Comparison of ENCODE assay signal across 11 cellular contexts in genomic region chr1:100924212-100924611, GRCh38. TPM values are rescaled to one million over a fixed set of nuclear protein-coding genes. Genes with fewer than 3 reads are reported as not detected.
A peak's percentile ranks its signal among the peaks of the same experiment; 100 is the strongest.
DNase-seq lines count a peak whose midpoint lies in the region; ATAC-seq and TF ChIP-seq lines count a peak whose summit lies in the region.
"Had no signal": no experiment of that assay in that cellular context is flagged by ENCODE, and none has a peak within 500 bp of the region (broad histone marks: within the 10 kb centered on the region; RNA-seq: fewer than 3 reads in every experiment).

No MANE protein-coding gene starts in this region.

- no peaks in the 10 kb centered on the region for H3K27me3 Mint-ChIP-seq in activated T-cell treated with anti-CD3 and anti-CD28 coated beads, Interleukin-2, amount 50 U/mL, for 24 hours

- H3K36me3 Mint-ChIP-seq in activated T-cell treated with anti-CD3 and anti-CD28 coated beads, Interleukin-2, amount 50 U/mL, for 24 hours (ENCODE audit: low read depth) = peaks cover 33% of the 10 kb centered on the region

- no peak overlapping the region for H3K27ac ChIP-seq in fibroblast of lung (ENCODE audit: insufficient read depth, low read length)

- H3K27me3 ChIP-seq in fibroblast of lung (ENCODE audit: control insufficient read depth, insufficient read depth, low read length) = no peaks in the 10 kb centered on the region

- H3K9me3 Mint-ChIP-seq in activated T-cell treated with anti-CD3 and anti-CD28 coated beads, Interleukin-2, amount 50 U/mL, for 24 hours = peaks cover 11% of the 10 kb centered on the region
- H3K9me3 Mint-ChIP-seq: neural crest cell had no signal

- no peak overlapping the region for H3K4me3 Mint-ChIP-seq in activated T-cell treated with anti-CD3 and anti-CD28 coated beads, Interleukin-2, amount 50 U/mL, for 24 hours
- H3K4me3 Mint-ChIP-seq: neural crest cell had no signal

- no peaks in the 10 kb centered on the region for H4K20me1 ChIP-seq in fibroblast of lung (ENCODE audit: control insufficient read depth, extremely low read depth, insufficient read depth, low read length)

- H3K4me2 ChIP-seq in fibroblast of lung (ENCODE audit: extremely low read depth, insufficient read depth, low read length) = no peak overlapping the region

- H2AFZ ChIP-seq in fibroblast of lung (ENCODE audit: low read length) = no peak overlapping the region

- no peak for DNase-seq in activated T-cell treated with anti-CD3 and anti-CD28 coated beads, Interleukin-2, amount 50 U/mL, for 24 hours
- no peak for DNase-seq in activated T-cell treated with anti-CD3 and anti-CD28 coated beads, Interleukin-2, amount 50 U/mL, for 48 hours
- peak; percentile 33 to 51 for DNase-seq in activated CD4-positive, alpha-beta T cell treated with anti-CD3 and anti-CD28 coated beads, Interleukin-2, amount 50 U/mL, for 48 hours
- peak; percentile 12 to 47 for DNase-seq in fibroblast of lung (ENCODE audit: low read depth in 2 of 2)
- peak; percentile 19 to 46 for DNase-seq in stimulated activated CD4-positive, alpha-beta T cell treated with anti-CD3 and anti-CD28 coated beads, Interleukin-4, amount 100 ng/mL, for 4 hours
- no peak for DNase-seq in G401 (ENCODE audit: low spot score)
- DNase-seq: ACHN, left ventricle myocardium superior had no signal

- ATAC-seq in HG02981 (IDR thresholded peaks at IDR 0.05; ENCODE audit: unreplicated experiment) (no peak), HG03432 (IDR thresholded peaks at IDR 0.05; ENCODE audit: unreplicated experiment) (no peak)
- ATAC-seq: left ventricle myocardium superior had no signal

- no peak for TF ChIP-seq CTCF in fibroblast of lung (conservative IDR thresholded peaks at IDR 0.05 in 1 of 2, IDR thresholded peaks at IDR 0.05 in 1 of 2; ENCODE audit: low read depth in 1 of 2, low read length in 2 of 2)

- peaks cover 3% of the 10 kb centered on the region for H3K36me3 ChIP-seq in fibroblast of lung (ENCODE audit: control insufficient read depth, insufficient read depth, low read length)

- no peaks in the 10 kb centered on the region for H3K9me3 ChIP-seq in fibroblast of lung (ENCODE audit: control insufficient read depth, insufficient read depth, low read depth, low read length)

- in situ Hi-C loops in G401 (cut with HindIII; ENCODE audit: low sequenced_read_pairs) = no loop called here

- H3K79me2 ChIP-seq in fibroblast of lung (ENCODE audit: control insufficient read depth, insufficient read depth, low read length) = no peaks in the 10 kb centered on the region

- H3K9ac ChIP-seq in fibroblast of lung (ENCODE audit: insufficient read depth, low read length) = no peak overlapping the region

- no peaks in the 10 kb centered on the region for H3K4me1 ChIP-seq in fibroblast of lung (ENCODE audit: control insufficient read depth, extremely low read depth, insufficient read depth, low read length)

- H3K4me1 Mint-ChIP-seq in activated T-cell treated with anti-CD3 and anti-CD28 coated beads, Interleukin-2, amount 50 U/mL, for 24 hours (ENCODE audit: low read depth) = peaks cover 49% of the 10 kb centered on the region

- no peak overlapping the region for H3K4me3 ChIP-seq in fibroblast of lung (replicated peaks in 1 of 4; ENCODE audit: control extremely low read depth in 1 of 4, insufficient read depth in 1 of 4, low read depth in 3 of 4, low read length in 4 of 4)

- H3K27ac Mint-ChIP-seq in activated T-cell treated with anti-CD3 and anti-CD28 coated beads, Interleukin-2, amount 50 U/mL, for 24 hours = peak overlapping the region; percentile 86

RNA-seq across cellular contexts. Expression of gene SLC30A7, which starts 28.3 kb away (rescaled TPM):
- total RNA-seq in fibroblast of lung = 23.1 and 26.7 TPM in 2 replicates
- 24.7 and 37.4 TPM in 2 replicates for polyA plus RNA-seq in fibroblast of lung
- 8.9 and 14.9 TPM in 2 replicates for polyA plus RNA-seq in fibroblast of lung (2012)
- 20.5 and 33.1 TPM in 2 replicates for polyA minus RNA-seq in fibroblast of lung (ENCODE audit: low replicate concordance)
- total RNA-seq in G401 (2014; rRNA removed; shearing (Covaris generic)) = 17.6 and 18.4 TPM in 2 replicates

RNA-seq across cellular contexts. Expression of gene EXTL2, which starts 29.6 kb away (rescaled TPM):
- total RNA-seq in fibroblast of lung = 18.5 and 22.1 TPM in 2 replicates
- polyA plus RNA-seq in fibroblast of lung = 25.2 and 43.7 TPM in 2 replicates
- 14.9 and 21.1 TPM in 2 replicates for polyA plus RNA-seq in fibroblast of lung (2012)
- polyA minus RNA-seq in fibroblast of lung (ENCODE audit: low replicate concordance) = 2.3 and 3.8 TPM in 2 replicates
- total RNA-seq in G401 (2014; rRNA removed; shearing (Covaris generic)) = 20.4 and 36.9 TPM in 2 replicates

Comparison
In these comparisons a context has a peak if more than half of its experiments do, and no peak if none do; other contexts are left out.
1. DNase-seq: peak in activated CD4-positive, alpha-beta T cell treated with anti-CD3 and anti-CD28 coated beads, Interleukin-2, amount 50 U/mL, for 48 hours (2 of 2), fibroblast of lung (2 of 2) and stimulated activated CD4-positive, alpha-beta T cell treated with anti-CD3 and anti-CD28 coated beads, Interleukin-4, amount 100 ng/mL, for 4 hours (2 of 2); none in activated T-cell treated with anti-CD3 and anti-CD28 coated beads, Interleukin-2, amount 50 U/mL, for 24 hours (single experiment), activated T-cell treated with anti-CD3 and anti-CD28 coated beads, Interleukin-2, amount 50 U/mL, for 48 hours (0 of 2) and G401 (single experiment).